Comparison of ENCODE assay signal across 15 cellular contexts in the genomic region with DNA sequence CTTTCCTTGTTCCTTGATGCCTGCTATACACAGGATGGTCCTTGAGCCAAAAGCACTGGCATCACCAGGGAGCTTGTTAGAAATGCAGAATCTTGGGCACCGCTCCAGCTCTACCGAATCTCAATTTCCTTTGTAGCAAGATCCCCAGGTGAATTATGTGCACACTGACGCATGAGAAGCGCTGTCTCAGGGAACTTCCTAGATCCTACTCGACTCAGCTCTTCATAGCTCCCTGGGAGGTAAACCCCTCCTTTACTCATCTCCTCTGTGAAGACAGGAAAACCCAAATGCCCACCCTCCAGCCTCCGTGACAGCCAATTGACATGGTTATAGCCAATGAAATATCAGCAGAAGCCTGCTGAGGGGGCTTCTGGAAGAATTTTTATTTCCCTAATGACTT. TPM values are rescaled to one million over a fixed set of nuclear protein-coding genes. Genes with fewer than 3 reads are reported as not detected.
A peak's percentile ranks its signal among the peaks of the same experiment; 100 is the strongest.
DNase-seq lines count a peak whose midpoint lies in the region; ATAC-seq, FAIRE-seq and TF ChIP-seq lines count a peak whose summit lies in the region.
"Had no signal": no experiment of that assay in that cellular context is flagged by ENCODE, and none has a peak within 500 bp of the region (broad histone marks: within the 10 kb centered on the region; RNA-seq: fewer than 3 reads in every experiment).

No MANE protein-coding gene starts in this region.

- no peaks in the 10 kb centered on the region for H3K27me3 Mint-ChIP-seq in nephron (ENCODE audit: low read depth)
- H3K27me3 Mint-ChIP-seq in nephron progenitor cell (ENCODE audit: low read depth, poor library complexity), result peaks cover 11% of the 10 kb centered on the region
- H3K27me3 Mint-ChIP-seq in T-cell, result no peaks in the 10 kb centered on the region
- H3K27me3 Mint-ChIP-seq: CD4-positive, alpha-beta T cell had no signal

- no peaks in the 10 kb centered on the region for H3K36me3 ChIP-seq in bronchial epithelial cell (ENCODE audit: control insufficient read depth, insufficient read depth, low read length)

- H3K9me3 Mint-ChIP-seq in nephron, result no peaks in the 10 kb centered on the region
- no peaks in the 10 kb centered on the region for H3K9me3 Mint-ChIP-seq in nephron progenitor cell
- no peaks in the 10 kb centered on the region for H3K9me3 Mint-ChIP-seq in T-cell
- H3K9me3 Mint-ChIP-seq: activated T-helper 2 cell treated with anti-CD3 and anti-CD28 coated beads, Interferon-gamma antibody, Interleukin-2, Interleukin-4, amounts not matched to agents 10 μg/mL and 5 μg/mL and 100 μg/mL, durations not matched to agents 14 hours and 24 hours and 36 hours; CD4-positive, alpha-beta T cell had no signal

- peak; percentile 74 for DNase-seq in DMS79 (lab: John Stamatoyannopoulos, UW)
- peak; percentile 42 for DNase-seq in NCI-H146 treated with DMSO at 0.1 percent for 48 hours (lab: John Stamatoyannopoulos, UW; ENCODE audit: unreplicated experiment)
- peak; percentile 78 for DNase-seq in bronchial epithelial cell (ENCODE audit: low read depth)
- no peak for DNase-seq in nephron progenitor cell
- no peak for DNase-seq in T-cell
- DNase-seq in DMS 273 (lab: John Stamatoyannopoulos, UW; ENCODE audit: unreplicated experiment), result no peak
- no peak for DNase-seq in GM12892 (ENCODE audit: insufficient read length)
- DNase-seq: activated CD4-positive, alpha-beta T cell treated with anti-CD3 and anti-CD28 coated beads for 1 hour; CD4-positive, alpha-beta T cell; KG1; naive thymus-derived CD4-positive, alpha-beta T cell had no signal

- no peak for TF ChIP-seq CTCF in bronchial epithelial cell (IDR thresholded peaks at IDR 0.05; ENCODE audit: insufficient read depth, low read length, severe bottlenecking)
- no peak for TF ChIP-seq CTCF in nephron (IDR thresholded peaks at IDR 0.05; ENCODE audit: unreplicated experiment in 3 of 3)
- TF ChIP-seq CTCF in nephron progenitor cell (IDR thresholded peaks at IDR 0.05), result no peak

- ATAC-seq in T-cell (replicated peaks in 1 of 4), result no peak
- ATAC-seq: naive thymus-derived CD4-positive, alpha-beta T cell; Right ventricle myocardium inferior had no signal

- TF ChIP-seq POLR2A in GM12892 (IDR thresholded peaks at IDR 0.05; ENCODE audit: low read depth, low read length), result no peak

- H3K4me3 Mint-ChIP-seq in nephron, result peak overlapping the region in 1 of 3 experiments; percentile 6
- H3K4me3 Mint-ChIP-seq in nephron progenitor cell, result no peak overlapping the region
- no peak overlapping the region for H3K4me3 Mint-ChIP-seq in T-cell

- peaks cover 38% of the 10 kb centered on the region for H3K4me1 Mint-ChIP-seq in nephron
- H3K4me1 Mint-ChIP-seq in nephron progenitor cell, result peaks cover 44% of the 10 kb centered on the region
- H3K4me1 Mint-ChIP-seq in T-cell, result peaks cover 21 to 24% (median 24%) of the 10 kb centered on the region in 3 donors

- no peaks in the 10 kb centered on the region for H3K36me3 Mint-ChIP-seq in nephron (ENCODE audit: low read depth)
- no peaks in the 10 kb centered on the region for H3K36me3 Mint-ChIP-seq in nephron progenitor cell (ENCODE audit: low read depth)
- no peaks in the 10 kb centered on the region for H3K36me3 Mint-ChIP-seq in T-cell

- peak overlapping the region in 2 of 3 experiments; percentile 8 to 43 for H3K27ac Mint-ChIP-seq in nephron
- H3K27ac Mint-ChIP-seq in nephron progenitor cell, result no peak overlapping the region
- H3K27ac Mint-ChIP-seq in T-cell, result no peak overlapping the region
- H3K27ac Mint-ChIP-seq: activated T-helper 2 cell treated with anti-CD3 and anti-CD28 coated beads, Interferon-gamma antibody, Interleukin-2, Interleukin-4, amounts not matched to agents 10 μg/mL and 5 μg/mL and 100 μg/mL, durations not matched to agents 14 hours and 24 hours and 36 hours; CD4-positive, alpha-beta T cell; naive thymus-derived CD4-positive, alpha-beta T cell had no signal

- CTCF ChIA-PET in T-cell (lab: Charles Lee), result no interaction called here

- FAIRE-seq in bronchial epithelial cell (lab: Jason Lieb, UNC) (no peak), GM12892 (lab: Jason Lieb, UNC) (no peak)

- POLR2A ChIA-PET in T-cell (lab: Charles Lee), result interaction anchor here in 1 of 2 donors (0.6 kb wide), 1 partner anchor 12 kb away, joined by 4 read pairs; no protein-coding TSS in a partner anchor

- no peak overlapping the region for H3K4me3 ChIP-seq in bronchial epithelial cell (ENCODE audit: low read depth, low read length)

- H3K27me3 ChIP-seq in bronchial epithelial cell (ENCODE audit: control insufficient read depth, insufficient read depth, low read length), result no peaks in the 10 kb centered on the region

RNA-seq across cellular contexts. Expression of a gene that starts 4.1 kb away (rescaled TPM):
- total RNA-seq in bronchial epithelial cell (12.3 and 13.4 TPM in 2 replicates), T-cell (1 to 10 TPM; 4.1 to 6.4 (median 5.6) TPM)
- polyA plus RNA-seq in GM12892 (2012; ENCODE audit: missing spikeins), result 2.1 TPM

RNA-seq across cellular contexts. Expression of a gene that starts 37.4 kb away (rescaled TPM):
- 0.38 TPM in 1 of 2 replicates, not detected in the other for total RNA-seq in bronchial epithelial cell
- total RNA-seq in T-cell, result not detected
- not detected for polyA plus RNA-seq in GM12892 (2012; ENCODE audit: missing spikeins)
- total RNA-seq: activated T-helper 2 cell treated with anti-CD3 and anti-CD28 coated beads, Interferon-gamma antibody, Interleukin-2, Interleukin-4, amounts not matched to agents 10 μg/mL and 5 μg/mL and 100 μg/mL, durations not matched to agents 14 hours and 24 hours and 36 hours; cardiac septum; CD4-positive, alpha-beta T cell; naive thymus-derived CD4-positive, alpha-beta T cell had no signal
- polyA plus RNA-seq: naive thymus-derived CD4-positive, alpha-beta T cell had no signal

Comparison
In these comparisons a context has a peak if more than half of its experiments do, and no peak if none do; other contexts are left out.
1. DNase-seq: peak in DMS79 (single experiment), NCI-H146 treated with DMSO at 0.1 percent for 48 hours (single experiment) and bronchial epithelial cell (single experiment); none in nephron progenitor cell (single experiment), T-cell (0 of 34), DMS 273 (single experiment) and GM12892 (single experiment).
2. H3K27ac Mint-ChIP-seq: peak in nephron (2 of 3); none in nephron progenitor cell (single experiment) and T-cell (0 of 2).